ENCODE assay signal across 39 cellular contexts in genomic region chr5:148663509-148663908, GRCh38. TPM values are rescaled to one million over a fixed set of nuclear protein-coding genes. Genes with fewer than 3 reads are reported as not detected.
"Had no signal": no experiment of that assay in that cellular context is flagged by ENCODE, and none has a peak within 500 bp of the region (broad histone marks: within the 10 kb centered on the region; RNA-seq: fewer than 3 reads in every experiment).

No MANE protein-coding gene starts in this region.

- H3K9me3 ChIP-seq: MG63 had no signal

- H3K27ac ChIP-seq: KMS-11 had no signal

- DNase-seq: Karpas-422, Kasumi-1, KG1, MG63, MM.1S, MV-4-11, NCI-H1048, NCI-H1092, NCI-H1092 treated with DMSO at 0.1 percent for 48 hours, NCI-H1105, NCI-H1105 treated with DMSO at 0.1 percent for 48 hours, NCI-H1417, NCI-H1417 treated with DMSO at 0.1 percent for 48 hours, NCI-H1436, NCI-H1436 treated with DMSO at 0.1 percent for 48 hours, NCI-H146, NCI-H1694, NCI-H1694 treated with DMSO at 0.1 percent for 48 hours, NCI-H187, NCI-H187 treated with DMSO at 0.1 percent for 48 hours, NCI-H1930, NCI-H2029, NCI-H2029 treated with DMSO at 0.1 percent for 48 hours, NCI-H2081, NCI-H2081 treated with DMSO at 0.1 percent for 48 hours, NCI-H2107, NCI-H2171, NCI-H2171 treated with DMSO at 0.1 percent for 48 hours, NCI-H2227 treated with DMSO at 0.1 percent for 48 hours, NCI-H226, NCI-H345, NCI-H446, NCI-H446 treated with DMSO at 0.1 percent for 48 hours, NCI-H510A had no signal

- H3K36me3 ChIP-seq: MG63 had no signal

- H3K4me3 ChIP-seq: MG63 had no signal

RNA-seq across cellular contexts. Expression of gene HTR4, which starts 9.2 kb away (rescaled TPM):
- total RNA-seq: LHCN-M2, M059J, MCF 10A, NCI-H460 had no signal
